Comparison of ENCODE assay signal across 23 cellular contexts in the genomic region with DNA sequence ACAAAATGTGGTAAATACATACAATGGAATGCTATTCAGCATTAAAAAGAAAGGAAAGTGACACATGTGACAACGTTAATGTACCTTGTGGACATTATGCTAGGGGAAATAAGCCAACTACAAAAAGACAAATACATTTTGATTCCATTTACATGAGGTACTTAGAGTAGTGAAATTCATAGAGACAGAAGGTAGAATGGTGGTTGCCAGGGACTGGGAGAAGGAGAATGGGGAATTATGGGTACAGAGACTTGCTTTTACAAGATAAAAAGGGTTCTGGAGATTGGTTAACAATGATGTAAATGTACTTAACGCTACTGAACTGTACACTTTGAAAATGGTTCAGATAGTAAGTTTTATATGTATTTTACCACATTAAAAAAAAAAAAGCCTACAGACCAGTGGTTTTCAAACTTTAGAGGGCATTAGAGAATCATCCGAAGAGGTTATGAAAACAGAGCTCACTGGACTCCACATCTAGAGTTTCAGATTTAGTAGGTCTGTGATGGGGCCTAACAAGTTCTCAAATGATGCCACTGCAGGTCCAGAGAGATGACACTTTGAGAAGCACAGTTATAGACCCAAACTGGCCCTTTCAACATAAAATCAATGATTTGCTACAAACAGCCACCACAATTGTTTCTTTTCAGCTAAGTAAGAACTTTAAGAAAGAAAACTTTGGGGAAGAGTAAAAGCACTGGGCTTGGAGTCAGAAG. TPM values are rescaled to one million over a fixed set of nuclear protein-coding genes. Genes with fewer than 3 reads are reported as not detected.
A peak's percentile ranks its signal among the peaks of the same experiment; 100 is the strongest.
DNase-seq lines count a peak whose midpoint lies in the region; ATAC-seq and TF ChIP-seq lines count a peak whose summit lies in the region.
"Had no signal": no experiment of that assay in that cellular context is flagged by ENCODE, and none has a peak within 500 bp of the region (broad histone marks: within the 10 kb centered on the region; RNA-seq: fewer than 3 reads in every experiment).

No MANE protein-coding gene starts in this region.

- ATAC-seq in GM19043 (IDR thresholded peaks at IDR 0.05; ENCODE audit: low read depth, unreplicated experiment) (peak; percentile 42), HG02623 (IDR thresholded peaks at IDR 0.05; ENCODE audit: unreplicated experiment) (peak; percentile 42), gastrocnemius medialis (no peak), GM21381 (IDR thresholded peaks at IDR 0.05; ENCODE audit: unreplicated experiment) (no peak), HG03432 (IDR thresholded peaks at IDR 0.05; ENCODE audit: unreplicated experiment) (no peak)
- ATAC-seq: effector memory CD8-positive, alpha-beta T cell; GM23338 had no signal

- CTCF ChIA-PET in mammary epithelial cell (lab: Charles Lee; ENCODE audit: low non-redundant PET), result no interaction called here

- TF ChIP-seq CTCF in mammary epithelial cell (conservative IDR thresholded peaks at IDR 0.05 in 1 of 2, IDR thresholded peaks at IDR 0.05 in 1 of 2; ENCODE audit: extremely low read depth in 1 of 2, insufficient read depth in 1 of 2, low read depth in 1 of 2, low read length in 2 of 2) (no peak), gastrocnemius medialis (IDR thresholded peaks at IDR 0.05 in 4 of 5, conservative IDR thresholded peaks at IDR 0.05 in 1 of 5) (no peak)

- in situ Hi-C loops in mammary epithelial cell (cut with MboI; ENCODE audit: low sequenced_read_pairs in 2 of 2) (no loop called here), gastrocnemius medialis (cut with MboI; ENCODE audit: low sequenced_read_pairs in 4 of 4) (no loop called here)

- no peak overlapping the region for H2AFZ ChIP-seq in mammary epithelial cell (ENCODE audit: low read depth, low read length)
- H2AFZ ChIP-seq: GM23338 had no signal

- no TSS peak for BruUV-seq in mammary epithelial cell (replicated peaks; lab: Mats Ljungman, UMichigan)

- DNase-seq in mammary epithelial cell, result no peak
- DNase-seq in gastrocnemius medialis, result no peak
- DNase-seq in SW 1271 (lab: John Stamatoyannopoulos, UW), result no peak
- DNase-seq: activated CD4-positive, CD25-positive, alpha-beta regulatory T cell; activated CD8-positive, alpha-beta memory T cell treated with anti-CD3 and anti-CD28 coated beads, Interleukin-2, amount 50 U/mL, for 48 hours; activated naive CD4-positive, alpha-beta T cell treated with anti-CD3 and anti-CD28 coated beads for 36 hours; adrenal gland; DMS53; effector memory CD8-positive, alpha-beta T cell; NCI-H1048; NCI-H1694; NCI-H510A; stimulated activated CD4-positive, alpha-beta T cell treated with anti-CD3 and anti-CD28 coated beads, Interleukin-15, amount 100 ng/mL, for 24 hours; stimulated activated CD4-positive, alpha-beta T cell treated with anti-CD3 and anti-CD28 coated beads, Interleukin-4, amount 100 ng/mL, for 4 hours; T-helper 1 cell; tibial artery had no signal

- H3K4me2 ChIP-seq in mammary epithelial cell (ENCODE audit: insufficient read depth, low read depth, low read length), result peak overlapping the region; percentile 28
- H3K4me2 ChIP-seq: BLaER1, GM23338 had no signal

- H3K4me1 ChIP-seq in mammary epithelial cell (ENCODE audit: insufficient read depth, low read length) (peaks cover 13% of the 10 kb centered on the region), gastrocnemius medialis (peaks cover 37 to 52% of the 10 kb centered on the region in 2 donors)

- H3K4me3 ChIP-seq in mammary epithelial cell (replicated peaks in 1 of 3; ENCODE audit: insufficient read depth in 1 of 3, low read depth in 2 of 3, low read length in 3 of 3) (no peak overlapping the region), gastrocnemius medialis (no peak overlapping the region)
- H3K4me3 ChIP-seq: adrenal gland, BLaER1, GM23338, tibial artery had no signal

- H3K9ac ChIP-seq in mammary epithelial cell (ENCODE audit: insufficient read depth, low read length), result no peak overlapping the region
- H3K9ac ChIP-seq: BLaER1 had no signal

- WGBS in mammary epithelial cell (ENCODE audit: low coverage, missing lambda C conversion rate), result 96% methylated on average over 3 of the region's 3 CpGs

- no peak overlapping the region for H3K27ac ChIP-seq in mammary epithelial cell (ENCODE audit: insufficient read depth, low read depth, low read length)
- H3K27ac ChIP-seq in gastrocnemius medialis, result peak overlapping the region; percentile 72 to 85 (median 74)
- H3K27ac ChIP-seq: BLaER1, tibial artery had no signal

- no peaks in the 10 kb centered on the region for H4K20me1 ChIP-seq in mammary epithelial cell (ENCODE audit: insufficient read depth, low read length)
- H4K20me1 ChIP-seq: BLaER1 had no signal

- H3K9me3 ChIP-seq in mammary epithelial cell (replicated peaks; ENCODE audit: insufficient read depth, low read length), result no peaks in the 10 kb centered on the region
- H3K9me3 ChIP-seq in gastrocnemius medialis, result no peaks in the 10 kb centered on the region
- H3K9me3 ChIP-seq: adrenal gland, BLaER1, tibial artery had no signal

- intact Hi-C loops in mammary epithelial cell (cut with micrococcal nuclease), result no loop called here
- intact Hi-C loops in gastrocnemius medialis (cut with DNase I; ENCODE audit: low total_unique reads), result loop anchor here (5.0 kb wide), 1 partner anchor 159 kb away; no protein-coding TSS in a partner anchor

- no peak for TF ChIP-seq POLR2A in gastrocnemius medialis (IDR thresholded peaks at IDR 0.05)

- no peaks in the 10 kb centered on the region for H3K36me3 ChIP-seq in mammary epithelial cell (ENCODE audit: insufficient read depth, low read length)
- peaks cover 0 to under 1% of the 10 kb centered on the region in 2 donors for H3K36me3 ChIP-seq in gastrocnemius medialis
- H3K36me3 ChIP-seq: adrenal gland had no signal

- no peaks in the 10 kb centered on the region for H3K27me3 ChIP-seq in mammary epithelial cell (ENCODE audit: insufficient read depth, low read length)
- no peaks in the 10 kb centered on the region for H3K27me3 ChIP-seq in gastrocnemius medialis
- H3K27me3 ChIP-seq: adrenal gland, BLaER1, tibial artery had no signal

- dilution Hi-C loops in mammary epithelial cell (cut with HindIII; ENCODE audit: low sequenced_read_pairs), result no loop called here

- peaks cover 30% of the 10 kb centered on the region for H3K79me2 ChIP-seq in mammary epithelial cell (ENCODE audit: insufficient read depth, low read length)

RNA-seq across cellular contexts. Expression of a gene that starts 9.5 kb away (rescaled TPM):
- total RNA-seq in mammary epithelial cell (under 1 TPM; 0.05 to 0.17 TPM), gastrocnemius medialis (1 to 10 TPM in 1 of 4 donors, under 1 TPM in 1, not detected in 2; 0.07 to 1.2 TPM)
- polyA plus RNA-seq in mammary epithelial cell, result 0.02 TPM
- polyA minus RNA-seq in mammary epithelial cell, result not detected
- total RNA-seq: activated T-helper 1 cell treated with anti-CD3 and anti-CD28 coated beads, Interleukin-12 subunit alpha, Interleukin-12 subunit beta, Interleukin-2, Interleukin-4 antibody, amounts not matched to agents 30 ng/mL and 10 ng/mL and 1 ng/mL, durations not matched to agents 14 hours and 24 hours and 36 hours; GM23338 had no signal
- polyA plus RNA-seq: GM23338 had no signal

RNA-seq across cellular contexts. Expression of a gene that starts 13.0 kb away (rescaled TPM):
- total RNA-seq in mammary epithelial cell (10 to 100 TPM; 53.1 to 76.7 TPM), gastrocnemius medialis (100 to 1,000 TPM; 365 to 466 (median 389) TPM)
- polyA plus RNA-seq in mammary epithelial cell, result 68.7 TPM
- polyA minus RNA-seq in mammary epithelial cell, result 97.7 TPM

RNA-seq across cellular contexts. Expression of a gene that starts 13.4 kb away (rescaled TPM):
- total RNA-seq in mammary epithelial cell, result 10 to 100 TPM; 35.2 to 54.9 TPM
- polyA plus RNA-seq in mammary epithelial cell, result 27.3 TPM
- 13.5 TPM for polyA minus RNA-seq in mammary epithelial cell
- total RNA-seq in gastrocnemius medialis, result 100 to 1,000 TPM in 2 of 4 donors, 10 to 100 TPM in 2; 88.2 to 140 (median 100.0) TPM

Comparison
In these comparisons a context has a peak if more than half of its experiments do, and no peak if none do; other contexts are left out.
1. ATAC-seq: peak in GM19043 (single experiment) and HG02623 (single experiment); none in gastrocnemius medialis (0 of 2), GM21381 (single experiment) and HG03432 (single experiment).
2. RNA of a gene that starts 13.0 kb away (total RNA-seq): 365 to 466 TPM in gastrocnemius medialis; 53.1 to 76.7 TPM in mammary epithelial cell; every median in the first group is over 4 times any median in the second.